Comparison of ENCODE assay signal across 9 cellular contexts in the genomic region with DNA sequence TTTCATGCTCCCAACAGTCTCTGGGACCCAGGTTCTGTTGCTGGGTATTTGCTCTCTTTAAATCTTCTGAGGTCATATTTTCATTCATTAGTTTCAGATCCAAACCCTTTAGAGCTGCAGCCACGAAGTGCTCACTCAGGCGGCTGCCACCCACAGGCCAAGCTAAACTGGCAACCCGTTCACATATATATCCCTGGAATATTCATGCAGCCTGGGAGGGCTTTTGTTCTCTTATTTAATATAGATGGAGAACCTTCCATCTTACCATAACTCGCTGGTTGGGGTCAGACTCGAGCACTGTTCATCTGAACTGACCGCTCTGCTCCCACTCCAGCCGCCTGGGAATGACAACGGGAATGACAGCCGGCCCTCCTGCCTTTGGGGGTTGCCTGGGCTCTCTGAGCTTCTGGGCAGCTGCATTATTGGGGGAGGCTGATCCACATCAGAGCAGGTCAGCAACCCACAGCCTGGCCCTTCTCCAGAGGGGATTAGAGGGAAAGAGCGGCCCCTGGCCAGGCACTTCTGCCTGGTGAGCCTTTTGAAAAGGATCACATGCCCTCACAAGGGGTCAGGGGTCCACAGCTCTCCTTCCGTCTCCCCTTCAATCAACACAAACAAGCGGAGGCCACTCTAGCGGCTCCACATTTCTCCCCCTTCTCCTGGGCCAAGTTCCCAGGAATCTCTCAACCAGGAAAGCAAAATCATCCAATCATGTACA. TPM values are rescaled to one million over a fixed set of nuclear protein-coding genes. Genes with fewer than 3 reads are reported as not detected.
A peak's percentile ranks its signal among the peaks of the same experiment; 100 is the strongest.
DNase-seq lines count a peak whose midpoint lies in the region; ATAC-seq, FAIRE-seq and TF ChIP-seq lines count a peak whose summit lies in the region.
"Had no signal": no experiment of that assay in that cellular context is flagged by ENCODE, and none has a peak within 500 bp of the region (broad histone marks: within the 10 kb centered on the region; RNA-seq: fewer than 3 reads in every experiment).

No MANE protein-coding gene starts in this region.

- H2BK15ac ChIP-seq in H1 (ENCODE audit: low read length), result no peak overlapping the region

- H2BK12ac ChIP-seq in H1 (ENCODE audit: low read depth, low read length), result no peak overlapping the region

- peaks cover 19 to 25% of the 10 kb centered on the region in 2 experiments for H4K20me1 ChIP-seq in H1 (replicated peaks in 1 of 2; ENCODE audit: control insufficient read depth in 1 of 2, insufficient read depth in 2 of 2, low read length in 2 of 2)

- no peaks in the 10 kb centered on the region for H3K36me3 ChIP-seq in CD4-positive, alpha-beta memory T cell (ENCODE audit: insufficient read depth, low read length)
- no peaks in the 10 kb centered on the region for H3K36me3 ChIP-seq in H1 (ENCODE audit: control insufficient read depth in 2 of 4, insufficient read depth in 4 of 4, low read length in 3 of 4)
- no peaks in the 10 kb centered on the region for H3K36me3 ChIP-seq in ovary
- H3K36me3 ChIP-seq: pancreas had no signal

- TF ChIP-seq EP300 in H1 (IDR thresholded peaks at IDR 0.05; ENCODE audit: borderline replicate concordance in 1 of 2, low read depth in 2 of 2, low read length in 2 of 2), result no peak
- TF ChIP-seq EP300 in ovary (IDR thresholded peaks at IDR 0.05), result no peak

- POLR2A ChIA-PET in CD4-positive, alpha-beta memory T cell (lab: Charles Lee; ENCODE audit: partially characterized antibody), result interaction anchor here (1.1 to 1.4 kb wide), 3 partner anchors 11 to 59 kb away, joined by 3 to 4 read pairs (median 3); partner anchors contain the start of gene MAFF
- POLR2A ChIA-PET in H1 (lab: Charles Lee; ENCODE audit: partially characterized antibody), result interaction anchor here (1.0 to 1.1 kb wide), 6 partner anchors 9 to 42 kb away, joined by 3 to 5 read pairs (median 3); no protein-coding TSS in a partner anchor

- no peak overlapping the region for H4K91ac ChIP-seq in H1 (replicated peaks; ENCODE audit: insufficient read length, low read length)

- H3K9me3 Mint-ChIP-seq in CD4-positive, alpha-beta memory T cell, result no peaks in the 10 kb centered on the region

- no peak for DNase-seq in CD4-positive, alpha-beta memory T cell
- DNase-seq in H1 (ENCODE audit: low read depth in 1 of 2, low spot score in 2 of 2) (no peak), ovary (no peak), NCI-H1436 (lab: John Stamatoyannopoulos, UW) (no peak)
- no peak for DNase-seq in stimulated activated naive CD8-positive, alpha-beta T cell treated with anti-CD3 and anti-CD28 coated beads, Interleukin-15, Interleukin-2, amounts not matched to agents 100 U/mL and 50 U/mL, for 24 hours
- no peak for DNase-seq in activated T-cell treated with anti-CD3 and anti-CD28 coated beads, Interleukin-2, amount 50 U/mL, for 48 hours

- H3K23me2 ChIP-seq in H1 (ENCODE audit: low read depth, low read length), result no peaks in the 10 kb centered on the region

- peak overlapping the region; percentile 26 for H3K27ac ChIP-seq in CD4-positive, alpha-beta memory T cell (ENCODE audit: low read depth, low read length)
- H3K27ac ChIP-seq in H1 (ENCODE audit: low read depth, low read length) (no peak overlapping the region), ovary (peak overlapping the region; percentile 22 to 76)

- TF ChIP-seq RAD21 in H1 (IDR thresholded peaks at IDR 0.05 in 1 of 2, conservative IDR thresholded peaks at IDR 0.05 in 1 of 2; ENCODE audit: low read depth in 2 of 2, low read length in 2 of 2), result no peak

- H3K4me1 Mint-ChIP-seq in CD4-positive, alpha-beta memory T cell, result peaks cover 18 to 56% (median 36%) of the 10 kb centered on the region in 4 donors

- H4K5ac ChIP-seq in H1 (ENCODE audit: insufficient read length, low read depth, low read length), result no peak overlapping the region

- WGBS in H1 (ENCODE audit: extremely low coverage in 1 of 2, insufficient coverage in 1 of 2, insufficient read length in 1 of 2, insufficient replicate concordance in 2 of 2, low coverage in 1 of 2, low lambda C conversion rate in 2 of 2, missing lambda C conversion rate in 1 of 2), 2 experiments, result 85% methylated on average over 13 of the region's 13 CpGs; no CpG with 5 or more reads in 1 of the 2 experiments
- WGBS in ovary, 3 donors, result 31 to 44% (median 31%) methylated on average over 13 of the region's 13 CpGs

- H3K36me3 Mint-ChIP-seq in CD4-positive, alpha-beta memory T cell, result peaks cover 0 to 11% of the 10 kb centered on the region in 2 donors

- TF ChIP-seq POLR2A in H1 (IDR thresholded peaks at IDR 0.05; ENCODE audit: control extremely low read depth in 1 of 2, low read depth in 2 of 2, low read length in 2 of 2), result no peak
- TF ChIP-seq POLR2A in ovary (IDR thresholded peaks at IDR 0.05), result no peak

- peak overlapping the region; percentile 82 to 94 (median 92) for H3K27ac Mint-ChIP-seq in CD4-positive, alpha-beta memory T cell

- no peak overlapping the region for H3K4me2 ChIP-seq in H1 (ENCODE audit: insufficient read depth in 1 of 2, low read depth in 2 of 2, low read length in 2 of 2)

- no peak overlapping the region for H3K9ac ChIP-seq in H1 (replicated peaks in 1 of 4; ENCODE audit: extremely low read depth in 1 of 4, low read depth in 3 of 4, low read length in 3 of 4)

- ATAC-seq in HG03457 (IDR thresholded peaks at IDR 0.05; ENCODE audit: unreplicated experiment) (peak; percentile 8), HG02759 (IDR thresholded peaks at IDR 0.05; ENCODE audit: unreplicated experiment) (no peak)
- ATAC-seq in stimulated activated naive CD8-positive, alpha-beta T cell treated with anti-CD3 and anti-CD28 coated beads, Interleukin-15, Interleukin-2, amounts not matched to agents 100 U/mL and 50 U/mL, for 24 hours, result no peak

- H3K79me2 ChIP-seq in H1 (ENCODE audit: control insufficient read depth in 1 of 2, insufficient read depth in 2 of 2, low read length in 2 of 2), result peaks cover 7 to 84% of the 10 kb centered on the region in 2 experiments; a peak in 3 of 4 replicates

- H3K27me3 ChIP-seq in CD4-positive, alpha-beta memory T cell (ENCODE audit: insufficient read depth, low read length), result no peaks in the 10 kb centered on the region
- H3K27me3 ChIP-seq in H1 (replicated peaks in 1 of 4; ENCODE audit: control insufficient read depth in 3 of 4, extremely low read depth in 1 of 4, insufficient read depth in 3 of 4, low read length in 3 of 4) (no peaks in the 10 kb centered on the region; a peak in 1 of 7 replicates), ovary (no peaks in the 10 kb centered on the region)
- H3K27me3 ChIP-seq: pancreas had no signal

- peak overlapping the region in 6 of 8 donors; percentile 38 to 65 (median 54) for H3K4me3 Mint-ChIP-seq in CD4-positive, alpha-beta memory T cell

- H3K9me3 ChIP-seq in CD4-positive, alpha-beta memory T cell (ENCODE audit: control insufficient read depth in 1 of 2, low read length in 2 of 2), result no peaks in the 10 kb centered on the region
- H3K9me3 ChIP-seq in H1 (ENCODE audit: insufficient read depth in 2 of 2, low read depth in 1 of 2, low read length in 1 of 2), result no peaks in the 10 kb centered on the region
- H3K9me3 ChIP-seq in ovary, result no peaks in the 10 kb centered on the region
- H3K9me3 ChIP-seq: pancreas had no signal

- H3K14ac ChIP-seq in H1 (ENCODE audit: insufficient read length), result no peak overlapping the region

- no peak overlapping the region for H3K56ac ChIP-seq in H1 (replicated peaks; ENCODE audit: insufficient read length, low read depth, low read length)

- H3K4me3 ChIP-seq in CD4-positive, alpha-beta memory T cell (ENCODE audit: low read length in 2 of 2), result no peak overlapping the region
- H3K4me3 ChIP-seq in H1 (ENCODE audit: extremely low read depth in 1 of 4, insufficient read depth in 2 of 4, low read depth in 3 of 4, low read length in 4 of 4) (no peak overlapping the region), ovary (no peak overlapping the region)
- H3K4me3 ChIP-seq: pancreas had no signal

- H3K23ac ChIP-seq in H1 (ENCODE audit: insufficient read length), result no peak overlapping the region

- H3K79me1 ChIP-seq in H1 (ENCODE audit: low read depth, low read length), result peaks cover 29% of the 10 kb centered on the region

- H3K18ac ChIP-seq in H1 (ENCODE audit: extremely low read depth, low read length), result no peak overlapping the region

- TF ChIP-seq CTCF in H1 (IDR thresholded peaks at IDR 0.05; ENCODE audit: control extremely low read depth in 1 of 3, insufficient read depth in 1 of 3, low read depth in 1 of 3, low read length in 3 of 3) (no peak), ovary (IDR thresholded peaks at IDR 0.05) (no peak)

- H3K27me3 Mint-ChIP-seq in CD4-positive, alpha-beta memory T cell, result no peaks in the 10 kb centered on the region

- CTCF ChIA-PET in CD4-positive, alpha-beta memory T cell (lab: Charles Lee; ENCODE audit: partially characterized antibody), result interaction anchor here (1.1 to 1.6 kb wide), 3 partner anchors 10 to 31 kb away, joined by 3 to 8 read pairs (median 3); no protein-coding TSS in a partner anchor
- CTCF ChIA-PET in H1 (lab: Charles Lee; ENCODE audit: partially characterized antibody), result interaction anchor here (0.6 to 3.9 kb wide), 17 partner anchors 10 to 173 kb away, joined by 3 to 33 read pairs (median 4); partner anchors contain the start of gene TMEM184B

- H3K4me1 ChIP-seq in CD4-positive, alpha-beta memory T cell (ENCODE audit: insufficient read depth, low read length), result peaks cover 20% of the 10 kb centered on the region
- peaks cover under 1 to 19% (median 6%) of the 10 kb centered on the region in 4 experiments for H3K4me1 ChIP-seq in H1 (replicated peaks in 1 of 4; ENCODE audit: control insufficient read depth in 3 of 4, insufficient read depth in 4 of 4, low read length in 3 of 4)
- peaks cover 22% of the 10 kb centered on the region for H3K4me1 ChIP-seq in ovary (ENCODE audit: insufficient read depth)

- H2AK5ac ChIP-seq in H1 (ENCODE audit: low read depth, low read length), result no peak overlapping the region

- H3K4ac ChIP-seq in H1 (replicated peaks; ENCODE audit: insufficient read length, low read depth, low read length), result no peak overlapping the region

- H2BK20ac ChIP-seq in H1 (ENCODE audit: low read length), result 0 out of 2 replicates have a peak overlapping the region, but pooled peaks have one; percentile 8

- FAIRE-seq in H1 (lab: Jason Lieb, UNC), result no peak
- FAIRE-seq: pancreas had no signal

- no peak overlapping the region for H2BK5ac ChIP-seq in H1 (ENCODE audit: low read depth, low read length)

- intact Hi-C loops in CD4-positive, alpha-beta memory T cell (cut with micrococcal nuclease), result no loop called here
- intact Hi-C loops in ovary (cut with DNase I), result loop anchor here in 2 of 4 donors (5.0 to 10.0 kb wide), 3 partner anchors 56 to 94 kb away; partner anchors contain the start of genes CSNK1E (in 1 of the 2) and MAFF (in 1 of the 2)

- H2BK120ac ChIP-seq in H1 (replicated peaks; ENCODE audit: low read depth, low read length), result no peak overlapping the region

- H4K8ac ChIP-seq in H1 (ENCODE audit: extremely low read depth, insufficient read depth, low read length), result no peak overlapping the region

- H2AFZ ChIP-seq in H1 (ENCODE audit: low read length), result no peak overlapping the region

RNA-seq across cellular contexts. Expression of gene TMEM184B, which starts 11.9 kb away (rescaled TPM):
- total RNA-seq in CD4-positive, alpha-beta memory T cell, result 10 to 100 TPM; 35.7 to 36.6 TPM
- 10 to 100 TPM in 1 of 2 donors, 1 to 10 TPM in 1; 9.0 to 23.8 TPM for polyA plus RNA-seq in CD4-positive, alpha-beta memory T cell
- 79.9 and 81.0 TPM in 2 replicates for total RNA-seq in H1 (2021; fragmentation: NEBNext Ultra II Directional; extraction: Animal tissue kit (Norgen Biotek cat#: 25700))
- polyA plus RNA-seq in H1 (2011; rRNA removed) (41.6 and 70.6 TPM in 2 replicates), ovary (10 to 100 TPM; 15.3 to 30.3 TPM)
- polyA plus RNA-seq in H1 (2011; cell fraction: cytosol; rRNA removed), result 29.5 TPM
- polyA plus RNA-seq in H1 (2011; cell fraction: nucleus; rRNA removed), result 55.9 TPM
- 34.1 to 60.3 TPM (median 56.8 TPM) in 4 replicates for polyA plus RNA-seq in H1 (2012, experiment 1 of 2)
- 49.3 TPM for polyA plus RNA-seq in H1 (2012, experiment 2 of 2)
- polyA plus RNA-seq in H1 (2013, experiment 1 of 2), result 57.6 TPM
- 64.6 TPM for polyA plus RNA-seq in H1 (2013, experiment 2 of 2)
- 31.7 and 53.2 TPM in 2 replicates for polyA minus RNA-seq in H1 (2011; rRNA and poly(A)+ RNA removed)
- polyA minus RNA-seq in H1 (2011; cell fraction: cytosol; rRNA and poly(A)+ RNA removed), result 60.0 TPM
- polyA minus RNA-seq in H1 (2011; cell fraction: nucleus; rRNA and poly(A)+ RNA removed), result 32.2 TPM
- 10 to 100 TPM; 24.9 to 48.3 (median 38.6) TPM for total RNA-seq in ovary

RNA-seq across cellular contexts. Expression of gene CSNK1E, which starts 56.3 kb away (rescaled TPM):
- 100 to 1,000 TPM; 100 to 103 TPM for total RNA-seq in CD4-positive, alpha-beta memory T cell
- 10 to 100 TPM in 1 of 2 donors, 1 to 10 TPM in 1; 8.8 to 13.3 TPM for polyA plus RNA-seq in CD4-positive, alpha-beta memory T cell
- 244 and 247 TPM in 2 replicates for total RNA-seq in H1 (2021; fragmentation: NEBNext Ultra II Directional; extraction: Animal tissue kit (Norgen Biotek cat#: 25700))
- 263 and 387 TPM in 2 replicates for polyA plus RNA-seq in H1 (2011; rRNA removed)
- 335 TPM for polyA plus RNA-seq in H1 (2011; cell fraction: cytosol; rRNA removed)
- 537 TPM for polyA plus RNA-seq in H1 (2011; cell fraction: nucleus; rRNA removed)
- 185 to 231 TPM (median 213 TPM) in 4 replicates for polyA plus RNA-seq in H1 (2012, experiment 1 of 2)
- polyA plus RNA-seq in H1 (2012, experiment 2 of 2), result 133 TPM
- 177 TPM for polyA plus RNA-seq in H1 (2013, experiment 1 of 2)
- polyA plus RNA-seq in H1 (2013, experiment 2 of 2), result 168 TPM
- polyA minus RNA-seq in H1 (2011; rRNA and poly(A)+ RNA removed), result 183 and 358 TPM in 2 replicates
- 170 TPM for polyA minus RNA-seq in H1 (2011; cell fraction: cytosol; rRNA and poly(A)+ RNA removed)
- 213 TPM for polyA minus RNA-seq in H1 (2011; cell fraction: nucleus; rRNA and poly(A)+ RNA removed)
- total RNA-seq in ovary, result 100 to 1,000 TPM in 5 of 7 donors, 10 to 100 TPM in 2; 73.2 to 161 (median 105) TPM
- 100 to 1,000 TPM in 1 of 2 donors, 10 to 100 TPM in 1; 61.4 to 135 TPM for polyA plus RNA-seq in ovary

RNA-seq across cellular contexts. Expression of gene MAFF, which starts 59.1 kb away (rescaled TPM):
- 1 to 10 TPM; 6.8 TPM for total RNA-seq in CD4-positive, alpha-beta memory T cell
- 1 to 10 TPM; 3.3 to 3.5 TPM for polyA plus RNA-seq in CD4-positive, alpha-beta memory T cell
- total RNA-seq in H1 (2021; fragmentation: NEBNext Ultra II Directional; extraction: Animal tissue kit (Norgen Biotek cat#: 25700)), result 6.2 and 6.3 TPM in 2 replicates
- polyA plus RNA-seq in H1 (2011; rRNA removed) (1.5 and 2.4 TPM in 2 replicates), ovary (10 to 100 TPM; 13.3 to 25.2 TPM)
- 2.9 TPM for polyA plus RNA-seq in H1 (2011; cell fraction: cytosol; rRNA removed)
- 2.1 TPM for polyA plus RNA-seq in H1 (2011; cell fraction: nucleus; rRNA removed)
- 3.3 to 4.4 TPM (median 4.0 TPM) in 4 replicates for polyA plus RNA-seq in H1 (2012, experiment 1 of 2)
- 4.4 TPM for polyA plus RNA-seq in H1 (2012, experiment 2 of 2)
- polyA plus RNA-seq in H1 (2013, experiment 1 of 2), result 4.0 TPM
- polyA plus RNA-seq in H1 (2013, experiment 2 of 2), result 4.0 TPM
- polyA minus RNA-seq in H1 (2011; rRNA and poly(A)+ RNA removed), result 1.0 and 1.3 TPM in 2 replicates
- 3.1 TPM for polyA minus RNA-seq in H1 (2011; cell fraction: cytosol; rRNA and poly(A)+ RNA removed)
- polyA minus RNA-seq in H1 (2011; cell fraction: nucleus; rRNA and poly(A)+ RNA removed), result 4.4 TPM
- total RNA-seq in ovary, result 100 to 1,000 TPM in 1 of 7 donors, 10 to 100 TPM in 6; 15.0 to 153 (median 19.4) TPM
